In genomic region chr6:28252507-28252975, GRCh38 we compare ENCODE assay signal across 8 cellular contexts. TPM values are rescaled to one million over a fixed set of nuclear protein-coding genes. Genes with fewer than 3 reads are reported as not detected.
DNase-seq lines count a peak whose midpoint lies in the region; ATAC-seq and TF ChIP-seq lines count a peak whose summit lies in the region.

No MANE protein-coding gene starts in this region.

- POLR2A ChIA-PET in naive thymus-derived CD4-positive, alpha-beta T cell (lab: Charles Lee), result interaction anchor here (0.6 to 8.3 kb wide), 12 partner anchors 12 to 171 kb away, joined by 3 to 86 read pairs (median 4); partner anchors contain the start of genes ZKSCAN3, ZKSCAN8, ZSCAN16 and ZSCAN26

- H3K27ac Mint-ChIP-seq in dendritic cell treated with granulocyte-macrophage colony-stimulating factor and Interleukin-4, amounts not matched to agents 40 ng/mL and 50 ng/mL, for 4 days, result peak overlapping the region; percentile 90
- H3K27ac Mint-ChIP-seq in naive thymus-derived CD4-positive, alpha-beta T cell, result peak overlapping the region; percentile 85 to 98 (median 92)

- TF ChIP-seq POLR2A in NB4 (IDR thresholded peaks at IDR 0.05; ENCODE audit: extremely low read depth, insufficient read length), result no peak

- no peaks in the 10 kb centered on the region for H3K9me3 ChIP-seq in naive thymus-derived CD4-positive, alpha-beta T cell (ENCODE audit: control insufficient read depth in 2 of 3, low read length in 3 of 3)

- no peaks in the 10 kb centered on the region for H3K27me3 ChIP-seq in naive thymus-derived CD4-positive, alpha-beta T cell (ENCODE audit: control insufficient read depth in 2 of 2, insufficient read depth in 2 of 2, low read length in 2 of 2)

- no peaks in the 10 kb centered on the region for H3K9me3 Mint-ChIP-seq in dendritic cell treated with granulocyte-macrophage colony-stimulating factor and Interleukin-4, amounts not matched to agents 40 ng/mL and 50 ng/mL, for 4 days
- H3K9me3 Mint-ChIP-seq in naive thymus-derived CD4-positive, alpha-beta T cell, result peaks cover 0 to 7% (median 0%) of the 10 kb centered on the region in 11 donors

- intact Hi-C loops in dendritic cell treated with granulocyte-macrophage colony-stimulating factor and Interleukin-4, amounts not matched to agents 40 ng/mL and 50 ng/mL, for 4 days (cut with micrococcal nuclease), result loop anchor here (2.0 to 5.0 kb wide), 4 partner anchors 14 to 116 kb away; partner anchors contain the start of gene ZSCAN26
- intact Hi-C loops in naive thymus-derived CD4-positive, alpha-beta T cell (cut with micrococcal nuclease), result loop anchor here (1.0 to 5.0 kb wide), 20 partner anchors 15 to 774 kb away; partner anchors contain the start of genes ZKSCAN8 (in 2 of the 2), ZNF165 (in 2 of the 2), ZSCAN23 (in 2 of the 2) and ZSCAN26 (in 2 of the 2)

- peaks cover 14% of the 10 kb centered on the region for H3K4me1 Mint-ChIP-seq in dendritic cell treated with granulocyte-macrophage colony-stimulating factor and Interleukin-4, amounts not matched to agents 40 ng/mL and 50 ng/mL, for 4 days (ENCODE audit: low read depth)
- H3K4me1 Mint-ChIP-seq in naive thymus-derived CD4-positive, alpha-beta T cell, result peaks cover 21 to 51% (median 37%) of the 10 kb centered on the region in 7 donors

- H3K27ac ChIP-seq in naive thymus-derived CD4-positive, alpha-beta T cell (ENCODE audit: low read depth, low read length), result peak overlapping the region; percentile 55

- H3K27me3 Mint-ChIP-seq in dendritic cell treated with granulocyte-macrophage colony-stimulating factor and Interleukin-4, amounts not matched to agents 40 ng/mL and 50 ng/mL, for 4 days, result no peaks in the 10 kb centered on the region
- peaks cover 0 to 4% (median 0%) of the 10 kb centered on the region in 5 donors for H3K27me3 Mint-ChIP-seq in naive thymus-derived CD4-positive, alpha-beta T cell

- peaks cover 14 to 18% of the 10 kb centered on the region in 2 donors for H3K4me1 ChIP-seq in naive thymus-derived CD4-positive, alpha-beta T cell (ENCODE audit: control insufficient read depth in 2 of 2, insufficient read depth in 2 of 2, low read length in 2 of 2)

- TF ChIP-seq CTCF in NB4 (IDR thresholded peaks at IDR 0.05; ENCODE audit: low read depth, low read length), result no peak

- DNase-seq in activated naive CD4-positive, alpha-beta T cell treated with Interleukin-2 at 50 U/mL for 16 hours, result peak; percentile 3
- DNase-seq in activated naive CD4-positive, alpha-beta T cell (lab: John Stamatoyannopoulos, UW), result no peak
- DNase-seq in NB4 (ENCODE audit: low read depth) (peak; percentile 42), kidney glomerular epithelial cell (lab: John Stamatoyannopoulos, UW) (no peak), H4 (ENCODE audit: low spot score) (no peak), OCI-M2 (lab: John Stamatoyannopoulos, UW; ENCODE audit: unreplicated experiment) (no peak)
- DNase-seq in naive thymus-derived CD4-positive, alpha-beta T cell, result peak in 1 of 9 donors; percentile 12

- no peak for ATAC-seq in naive thymus-derived CD4-positive, alpha-beta T cell

- peaks cover 44% of the 10 kb centered on the region for H3K36me3 Mint-ChIP-seq in dendritic cell treated with granulocyte-macrophage colony-stimulating factor and Interleukin-4, amounts not matched to agents 40 ng/mL and 50 ng/mL, for 4 days (ENCODE audit: low read depth)
- H3K36me3 Mint-ChIP-seq in naive thymus-derived CD4-positive, alpha-beta T cell, result peaks cover 2 to 10% (median 5%) of the 10 kb centered on the region in 5 donors

- CTCF ChIA-PET in naive thymus-derived CD4-positive, alpha-beta T cell (lab: Charles Lee), result interaction anchor here (1.0 to 1.2 kb wide), 3 partner anchors 15 to 103 kb away, joined by 3 to 7 read pairs (median 3); partner anchors contain the start of gene ZSCAN26

- peaks cover 0 to 18% (median 0%) of the 10 kb centered on the region in 3 experiments for H3K36me3 ChIP-seq in naive thymus-derived CD4-positive, alpha-beta T cell (ENCODE audit: control insufficient read depth in 2 of 3, insufficient read depth in 3 of 3, low read length in 3 of 3)

- H3K4me3 ChIP-seq in NB4 (ENCODE audit: low read depth, low read length), result peak overlapping the region; percentile 85
- H3K4me3 ChIP-seq in naive thymus-derived CD4-positive, alpha-beta T cell (ENCODE audit: low read length), result peak overlapping the region; percentile 100

- peak overlapping the region; percentile 97 for H3K4me3 Mint-ChIP-seq in dendritic cell treated with granulocyte-macrophage colony-stimulating factor and Interleukin-4, amounts not matched to agents 40 ng/mL and 50 ng/mL, for 4 days
- peak overlapping the region; percentile 84 to 100 (median 98) for H3K4me3 Mint-ChIP-seq in naive thymus-derived CD4-positive, alpha-beta T cell

RNA-seq across cellular contexts. Expression of gene ZKSCAN4, which starts 0.5 kb away (rescaled TPM):
- 10 to 100 TPM in 2 of 5 experiments, 1 to 10 TPM in 3; 2.8 to 11.8 (median 8.7) TPM for total RNA-seq in naive thymus-derived CD4-positive, alpha-beta T cell
- 1 to 10 TPM; 6.6 to 8.2 TPM for polyA plus RNA-seq in naive thymus-derived CD4-positive, alpha-beta T cell
- total RNA-seq in H4 (2014; rRNA removed; shearing (Covaris generic)), result 3.1 and 3.8 TPM in 2 replicates

RNA-seq across cellular contexts. Expression of gene NKAPL, which starts 6.6 kb away (rescaled TPM):
- under 1 TPM in 4 of 5 experiments, not detected in 1; 0.12 to 0.30 (median 0.25) TPM for total RNA-seq in naive thymus-derived CD4-positive, alpha-beta T cell
- under 1 TPM; 0.12 to 0.21 TPM for polyA plus RNA-seq in naive thymus-derived CD4-positive, alpha-beta T cell
- total RNA-seq in H4 (2014; rRNA removed; shearing (Covaris generic)), result not detected in 2 replicates

RNA-seq across cellular contexts. Expression of gene ZSCAN26, which starts 14.4 kb away (rescaled TPM):
- 10 to 100 TPM in 4 of 5 experiments, 1 to 10 TPM in 1; 8.0 to 27.8 (median 12.5) TPM for total RNA-seq in naive thymus-derived CD4-positive, alpha-beta T cell
- 10 to 100 TPM; 15.5 to 19.1 TPM for polyA plus RNA-seq in naive thymus-derived CD4-positive, alpha-beta T cell
- total RNA-seq in H4 (2014; rRNA removed; shearing (Covaris generic)), result 13.6 and 14.1 TPM in 2 replicates

RNA-seq across cellular contexts. Expression of gene ZSCAN9, which starts 27.5 kb away (rescaled TPM):
- 1 to 10 TPM in 2 of 5 experiments, under 1 TPM in 3; 0.59 to 5.2 (median 0.84) TPM for total RNA-seq in naive thymus-derived CD4-positive, alpha-beta T cell
- polyA plus RNA-seq in naive thymus-derived CD4-positive, alpha-beta T cell, result 1 to 10 TPM in 1 of 2 donors, not detected in 1; 1.6 TPM
- total RNA-seq in H4 (2014; rRNA removed; shearing (Covaris generic)), result 12.3 and 13.9 TPM in 2 replicates

RNA-seq across cellular contexts. Expression of gene PGBD1, which starts 28.8 kb away (rescaled TPM):
- 1 to 10 TPM; 1.1 to 1.7 (median 1.2) TPM for total RNA-seq in naive thymus-derived CD4-positive, alpha-beta T cell
- polyA plus RNA-seq in naive thymus-derived CD4-positive, alpha-beta T cell, result under 1 TPM; 0.60 to 0.89 TPM
- total RNA-seq in H4 (2014; rRNA removed; shearing (Covaris generic)), result 6.3 and 6.7 TPM in 2 replicates

Comparison
In these comparisons a context has a peak if more than half of its experiments do, and no peak if none do; other contexts are left out.
1. DNase-seq: peak in activated naive CD4-positive, alpha-beta T cell treated with Interleukin-2 at 50 U/mL for 16 hours (single experiment) and NB4 (single experiment); none in activated naive CD4-positive, alpha-beta T cell (0 of 4), kidney glomerular epithelial cell (single experiment), H4 (single experiment) and OCI-M2 (single experiment).